6 cellular contexts compared by ENCODE assay signal in genomic region chr20:63652192-63652980, GRCh38. TPM values are rescaled to one million over a fixed set of nuclear protein-coding genes. Genes with fewer than 3 reads are reported as not detected.
DNase-seq lines count a peak whose midpoint lies in the region; ATAC-seq, FAIRE-seq and TF ChIP-seq lines count a peak whose summit lies in the region.

No MANE protein-coding gene starts in this region.

- H3K4me1 Mint-ChIP-seq in activated CD8-positive, alpha-beta memory T cell treated with anti-CD3 and anti-CD28 coated beads, Interleukin-2, amount 10 ng/mL, durations not matched to agents 7 days and 5 days, result peaks cover 20% of the 10 kb centered on the region

- H2AFZ ChIP-seq in keratinocyte (ENCODE audit: control insufficient read depth, low read length), result no peak overlapping the region

- peak overlapping the region; percentile 58 for H3K4me2 ChIP-seq in keratinocyte (ENCODE audit: control insufficient read depth, extremely low read depth, insufficient read depth, low read depth, low read length)

- no peaks in the 10 kb centered on the region for H3K79me2 ChIP-seq in keratinocyte (ENCODE audit: control insufficient read depth, insufficient read depth, low read length)

- H3K36me3 Mint-ChIP-seq in activated CD8-positive, alpha-beta memory T cell treated with anti-CD3 and anti-CD28 coated beads, Interleukin-2, amount 10 ng/mL, durations not matched to agents 7 days and 5 days, result no peaks in the 10 kb centered on the region

- FAIRE-seq in keratinocyte (lab: Jason Lieb, UNC), result no peak

- H3K27ac Mint-ChIP-seq in activated CD8-positive, alpha-beta memory T cell treated with anti-CD3 and anti-CD28 coated beads, Interleukin-2, amount 10 ng/mL, durations not matched to agents 7 days and 5 days, result no peak overlapping the region

- ATAC-seq in activated CD8-positive, alpha-beta memory T cell treated with anti-CD3 and anti-CD28 coated beads, Interleukin-2, amount 10 ng/mL, durations not matched to agents 7 days and 5 days, result peak; percentile 40
- no peak for ATAC-seq in GM21825 (IDR thresholded peaks at IDR 0.05; ENCODE audit: unreplicated experiment)
- ATAC-seq in HG02678 (IDR thresholded peaks at IDR 0.05; ENCODE audit: unreplicated experiment), result no peak

- no peaks in the 10 kb centered on the region for H3K9me1 ChIP-seq in keratinocyte (ENCODE audit: control insufficient read depth, extremely low read depth, insufficient read depth, low read length)

- dilution Hi-C loops in keratinocyte (cut with MboI; ENCODE audit: extremely low pct_ligation_motif_present, low sequenced_read_pairs), result no loop called here

- no peak for TF ChIP-seq EP300 in Ishikawa (IDR thresholded peaks at IDR 0.05; ENCODE audit: borderline replicate concordance)

- no peak for DNase-seq in activated CD8-positive, alpha-beta memory T cell treated with anti-CD3 and anti-CD28 coated beads, Interleukin-2, amount 10 ng/mL, durations not matched to agents 7 days and 5 days
- DNase-seq in keratinocyte (ENCODE audit: low read depth, low spot score), result no peak
- DNase-seq in uterus, result peak in 1 of 2 donors; percentile 45

- no peak for TF ChIP-seq CTCF in keratinocyte (optimal IDR thresholded peaks at IDR 0.05 in 1 of 3, IDR thresholded peaks at IDR 0.05 in 1 of 3, conservative IDR thresholded peaks at IDR 0.05 in 1 of 3; ENCODE audit: extremely low read depth in 1 of 3, insufficient read depth in 2 of 3, low read length in 3 of 3)
- TF ChIP-seq CTCF in uterus (IDR thresholded peaks at IDR 0.05), result no peak

- H3K9me3 ChIP-seq in keratinocyte (ENCODE audit: control insufficient read depth, low read depth, low read length) (no peaks in the 10 kb centered on the region), uterus (no peaks in the 10 kb centered on the region)

- H3K4me1 ChIP-seq in keratinocyte (ENCODE audit: control insufficient read depth, extremely low read depth, insufficient read depth, low read length) (peaks cover 16% of the 10 kb centered on the region), uterus (peaks cover 3 to 9% of the 10 kb centered on the region in 2 donors)

- no peaks in the 10 kb centered on the region for H3K36me3 ChIP-seq in keratinocyte (ENCODE audit: control insufficient read depth in 2 of 2, extremely low read depth in 1 of 2, insufficient read depth in 2 of 2, low read length in 2 of 2)
- H3K36me3 ChIP-seq in uterus, result no peaks in the 10 kb centered on the region

- H3K9me3 Mint-ChIP-seq in activated CD8-positive, alpha-beta memory T cell treated with anti-CD3 and anti-CD28 coated beads, Interleukin-2, amount 10 ng/mL, durations not matched to agents 7 days and 5 days (ENCODE audit: low read depth), result no peaks in the 10 kb centered on the region

- H3K4me3 Mint-ChIP-seq in activated CD8-positive, alpha-beta memory T cell treated with anti-CD3 and anti-CD28 coated beads, Interleukin-2, amount 10 ng/mL, durations not matched to agents 7 days and 5 days, result peak overlapping the region; percentile 36

- no peak for TF ChIP-seq POLR2A in uterus (IDR thresholded peaks at IDR 0.05)

- no peaks in the 10 kb centered on the region for H4K20me1 ChIP-seq in keratinocyte (ENCODE audit: control insufficient read depth, extremely low read depth, insufficient read depth, low read length)

- no peak overlapping the region for H3K27ac ChIP-seq in keratinocyte (ENCODE audit: control insufficient read depth, insufficient read depth, low read length)
- peak overlapping the region in 1 of 2 donors; percentile 5 for H3K27ac ChIP-seq in uterus

- H3K27me3 ChIP-seq in keratinocyte (ENCODE audit: control insufficient read depth, extremely low read depth, insufficient read depth, low read length) (no peaks in the 10 kb centered on the region), uterus (no peaks in the 10 kb centered on the region)

- H3K4me3 ChIP-seq in keratinocyte (ENCODE audit: control insufficient read depth in 2 of 3, extremely low read depth in 1 of 3, insufficient read depth in 2 of 3, low read depth in 1 of 3, low read length in 3 of 3), result peak overlapping the region; percentile 31 to 53 (median 45)
- peak overlapping the region; percentile 38 to 59 for H3K4me3 ChIP-seq in uterus

- no peak overlapping the region for H3K9ac ChIP-seq in keratinocyte (ENCODE audit: control insufficient read depth, extremely low read depth, insufficient read depth, low read length)

- no peak for TF ChIP-seq RAD21 in Ishikawa (IDR thresholded peaks at IDR 0.05; ENCODE audit: low read depth)

- peaks cover 6% of the 10 kb centered on the region for H3K27me3 Mint-ChIP-seq in activated CD8-positive, alpha-beta memory T cell treated with anti-CD3 and anti-CD28 coated beads, Interleukin-2, amount 10 ng/mL, durations not matched to agents 7 days and 5 days

- intact Hi-C loops in uterus (cut with DNase I; ENCODE audit: low total_unique reads), result no loop called here

- CTCF ChIA-PET in activated CD8-positive, alpha-beta memory T cell treated with anti-CD3 and anti-CD28 coated beads, Interleukin-2, amount 10 ng/mL, durations not matched to agents 7 days and 5 days (lab: Charles Lee), result interaction anchor here (1.0 to 1.5 kb wide), 2 partner anchors 10 to 11 kb away, joined by 5 to 7 read pairs; no protein-coding TSS in a partner anchor

TF ChIP-seq in Ishikawa, 13 proteins besides CTCF, POLR2A, EP300 and RAD21 (continues in another document):
- 0 out of 2 replicates have a peak, but pooled peaks have one; percentile 54 for TF ChIP-seq MAX (IDR thresholded peaks at IDR 0.05)

RNA-seq across cellular contexts. Expression of gene STMN3, which starts 0.8 kb away (rescaled TPM):
- total RNA-seq in activated CD8-positive, alpha-beta memory T cell treated with anti-CD3 and anti-CD28 coated beads, Interleukin-2, amount 10 ng/mL, durations not matched to agents 7 days and 5 days, result 10 to 100 TPM in 1 of 2 experiments, 1 to 10 TPM in 1; 8.0 to 15.9 TPM
- polyA plus RNA-seq in keratinocyte, result 9.2 to 12.0 TPM (median 10.5 TPM) in 3 replicates
- 0.35 TPM for polyA plus RNA-seq in keratinocyte (2011; ENCODE audit: low read depth)
- polyA plus RNA-seq in keratinocyte (2011; cell fraction: cytosol; rRNA removed), result 5.8 and 11.3 TPM in 2 replicates
- 7.9 and 12.0 TPM in 2 replicates for polyA plus RNA-seq in keratinocyte (2011; cell fraction: nucleus; rRNA removed)
- 0.55 and 14.8 TPM in 2 replicates for polyA plus RNA-seq in keratinocyte (2012; ENCODE audit: low replicate concordance)
- polyA minus RNA-seq in keratinocyte, result 2.8 to 26.3 TPM (median 5.7 TPM) in 3 replicates
- polyA minus RNA-seq in keratinocyte (2011; cell fraction: cytosol; rRNA and poly(A)+ RNA removed), result 13.0 TPM
- 2.6 and 3.1 TPM in 2 replicates for polyA minus RNA-seq in keratinocyte (2011; cell fraction: nucleus; rRNA and poly(A)+ RNA removed)
- 10 to 100 TPM in 3 of 4 donors, 1 to 10 TPM in 1; 9.2 to 30.5 (median 20.9) TPM for total RNA-seq in uterus

RNA-seq across cellular contexts. Expression of gene RTEL1, which starts 5.7 kb away (rescaled TPM):
- 10 to 100 TPM; 50.0 to 53.6 TPM for total RNA-seq in activated CD8-positive, alpha-beta memory T cell treated with anti-CD3 and anti-CD28 coated beads, Interleukin-2, amount 10 ng/mL, durations not matched to agents 7 days and 5 days
- 7.7 to 12.4 TPM (median 11.2 TPM) in 3 replicates for polyA plus RNA-seq in keratinocyte
- 7.8 TPM for polyA plus RNA-seq in keratinocyte (2011; ENCODE audit: low read depth)
- 4.5 and 4.8 TPM in 2 replicates for polyA plus RNA-seq in keratinocyte (2011; cell fraction: cytosol; rRNA removed)
- 31.9 and 39.3 TPM in 2 replicates for polyA plus RNA-seq in keratinocyte (2011; cell fraction: nucleus; rRNA removed)
- polyA plus RNA-seq in keratinocyte (2012; ENCODE audit: low replicate concordance), result 3.2 and 9.4 TPM in 2 replicates
- 22.4 to 33.4 TPM (median 26.1 TPM) in 3 replicates for polyA minus RNA-seq in keratinocyte
- polyA minus RNA-seq in keratinocyte (2011; cell fraction: cytosol; rRNA and poly(A)+ RNA removed), result 11.3 TPM
- 13.1 and 25.1 TPM in 2 replicates for polyA minus RNA-seq in keratinocyte (2011; cell fraction: nucleus; rRNA and poly(A)+ RNA removed)
- 10 to 100 TPM; 17.4 to 56.5 (median 26.6) TPM for total RNA-seq in uterus

RNA-seq across cellular contexts. Expression of gene GMEB2, which starts 25.5 kb away (rescaled TPM):
- total RNA-seq in activated CD8-positive, alpha-beta memory T cell treated with anti-CD3 and anti-CD28 coated beads, Interleukin-2, amount 10 ng/mL, durations not matched to agents 7 days and 5 days, result 10 to 100 TPM; 16.3 to 19.3 TPM
- 5.1 to 8.4 TPM (median 6.2 TPM) in 3 replicates for polyA plus RNA-seq in keratinocyte
- polyA plus RNA-seq in keratinocyte (2011; ENCODE audit: low read depth), result 2.4 TPM
- 4.2 and 6.8 TPM in 2 replicates for polyA plus RNA-seq in keratinocyte (2011; cell fraction: cytosol; rRNA removed)
- polyA plus RNA-seq in keratinocyte (2011; cell fraction: nucleus; rRNA removed), result 10.4 and 12.1 TPM in 2 replicates
- polyA plus RNA-seq in keratinocyte (2012; ENCODE audit: low replicate concordance), result 6.4 and 8.3 TPM in 2 replicates
- polyA minus RNA-seq in keratinocyte, result 5.2 to 9.4 TPM (median 6.0 TPM) in 3 replicates
- polyA minus RNA-seq in keratinocyte (2011; cell fraction: cytosol; rRNA and poly(A)+ RNA removed), result 7.1 TPM
- 8.5 and 9.2 TPM in 2 replicates for polyA minus RNA-seq in keratinocyte (2011; cell fraction: nucleus; rRNA and poly(A)+ RNA removed)
- total RNA-seq in uterus, result 10 to 100 TPM in 2 of 4 donors, 1 to 10 TPM in 2; 2.1 to 24.8 (median 11.5) TPM

RNA-seq across cellular contexts. Expression of gene TNFRSF6B, which starts 44.1 kb away (rescaled TPM):
- not detected for total RNA-seq in activated CD8-positive, alpha-beta memory T cell treated with anti-CD3 and anti-CD28 coated beads, Interleukin-2, amount 10 ng/mL, durations not matched to agents 7 days and 5 days
- 51.9 to 151 TPM (median 58.1 TPM) in 3 replicates for polyA plus RNA-seq in keratinocyte
- not detected for polyA plus RNA-seq in keratinocyte (2011; ENCODE audit: low read depth)
- polyA plus RNA-seq in keratinocyte (2011; cell fraction: cytosol; rRNA removed), result 22.8 and 142 TPM in 2 replicates
- 36.9 and 60.1 TPM in 2 replicates for polyA plus RNA-seq in keratinocyte (2011; cell fraction: nucleus; rRNA removed)
- polyA plus RNA-seq in keratinocyte (2012; ENCODE audit: low replicate concordance), result 0.62 and 194 TPM in 2 replicates
- polyA minus RNA-seq in keratinocyte, result 16.6 to 69.8 TPM (median 21.5 TPM) in 3 replicates
- 176 TPM for polyA minus RNA-seq in keratinocyte (2011; cell fraction: cytosol; rRNA and poly(A)+ RNA removed)
- 25.7 and 29.0 TPM in 2 replicates for polyA minus RNA-seq in keratinocyte (2011; cell fraction: nucleus; rRNA and poly(A)+ RNA removed)
- 1 to 10 TPM in 1 of 4 donors, under 1 TPM in 1, not detected in 2; 0.83 to 4.1 TPM for total RNA-seq in uterus

RNA-seq across cellular contexts. Expression of gene ARFRP1, which starts 55.4 kb away (rescaled TPM):
- total RNA-seq in activated CD8-positive, alpha-beta memory T cell treated with anti-CD3 and anti-CD28 coated beads, Interleukin-2, amount 10 ng/mL, durations not matched to agents 7 days and 5 days, result 10 to 100 TPM; 62.6 to 62.7 TPM
- polyA plus RNA-seq in keratinocyte, result 29.7 to 37.4 TPM (median 30.4 TPM) in 3 replicates
- 20.9 TPM for polyA plus RNA-seq in keratinocyte (2011; ENCODE audit: low read depth)
- polyA plus RNA-seq in keratinocyte (2011; cell fraction: cytosol; rRNA removed), result 15.8 and 25.3 TPM in 2 replicates
- polyA plus RNA-seq in keratinocyte (2011; cell fraction: nucleus; rRNA removed), result 46.0 and 47.3 TPM in 2 replicates
- polyA plus RNA-seq in keratinocyte (2012; ENCODE audit: low replicate concordance), result 18.3 and 33.6 TPM in 2 replicates
- polyA minus RNA-seq in keratinocyte, result 12.5 to 46.9 TPM (median 15.5 TPM) in 3 replicates
- polyA minus RNA-seq in keratinocyte (2011; cell fraction: cytosol; rRNA and poly(A)+ RNA removed), result 21.1 TPM
- polyA minus RNA-seq in keratinocyte (2011; cell fraction: nucleus; rRNA and poly(A)+ RNA removed), result 14.7 and 14.8 TPM in 2 replicates
- 10 to 100 TPM; 26.1 to 59.8 (median 33.5) TPM for total RNA-seq in uterus
